ENCODE assay signal across 23 cellular contexts in the genomic region with DNA sequence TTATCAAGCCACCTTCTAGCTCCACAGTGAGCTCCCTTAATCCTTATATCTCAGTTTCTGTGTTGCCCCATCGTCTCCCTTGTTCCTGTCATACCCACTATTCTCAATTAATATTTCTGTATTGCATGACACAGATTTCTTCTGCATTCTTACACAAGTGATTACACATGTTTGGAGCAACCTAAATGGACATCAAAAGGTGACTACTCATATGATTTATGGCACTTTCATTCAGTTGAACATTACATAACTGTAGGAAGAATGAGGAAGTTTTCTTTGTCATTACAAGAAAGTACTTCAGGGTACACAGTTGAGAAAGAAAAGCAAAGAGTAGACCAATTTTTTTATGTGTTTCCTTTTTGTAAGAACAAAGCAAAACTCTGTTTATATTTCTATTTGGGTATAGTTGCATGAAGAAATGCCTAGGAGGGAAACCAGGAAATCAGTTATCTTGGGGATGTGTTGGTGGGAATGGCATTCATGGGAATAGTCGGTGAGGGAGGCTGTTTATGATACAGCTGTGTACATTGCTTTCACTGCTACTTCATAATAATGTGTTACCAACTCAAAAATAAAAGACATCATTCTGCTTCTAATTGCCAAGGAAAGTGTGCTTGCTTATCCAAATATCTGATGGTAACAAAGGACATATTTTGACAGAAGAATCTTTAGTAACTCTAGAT. TPM values are rescaled to one million over a fixed set of nuclear protein-coding genes. Genes with fewer than 3 reads are reported as not detected.
DNase-seq lines count a peak whose midpoint lies in the region; TF ChIP-seq lines count a peak whose summit lies in the region.
"Had no signal": no experiment of that assay in that cellular context is flagged by ENCODE, and none has a peak within 500 bp of the region (broad histone marks: within the 10 kb centered on the region; RNA-seq: fewer than 3 reads in every experiment).

No MANE protein-coding gene starts in this region.

- H3K4me3 ChIP-seq in NB4 (ENCODE audit: low read depth, low read length) (no peak overlapping the region), choroid plexus epithelial cell (ENCODE audit: low read depth, low read length) (no peak overlapping the region)
- H3K4me3 ChIP-seq: skin epidermis had no signal

- H3K27ac ChIP-seq in caudate nucleus (ENCODE audit: low read depth, low read length), result no peak overlapping the region
- H3K27ac ChIP-seq: KMS-11, skin epidermis had no signal

- TF ChIP-seq POLR2A in NB4 (IDR thresholded peaks at IDR 0.05; ENCODE audit: extremely low read depth, insufficient read length), result no peak

- TF ChIP-seq CTCF in NB4 (IDR thresholded peaks at IDR 0.05; ENCODE audit: low read depth, low read length) (no peak), choroid plexus epithelial cell (conservative IDR thresholded peaks at IDR 0.05; ENCODE audit: low read depth, low read length) (no peak)

- DNase-seq in ELR (ENCODE audit: low read depth), result peak; percentile 30
- peak; percentile 63 for DNase-seq in NB4 (ENCODE audit: low read depth)
- DNase-seq in choroid plexus epithelial cell (ENCODE audit: low read depth), result peak; percentile 9
- peak; percentile 61 for DNase-seq in renal cortical epithelial cell (ENCODE audit: low read depth)
- no peak for DNase-seq in NCI-H2227 treated with DMSO at 0.1 percent for 48 hours (lab: John Stamatoyannopoulos, UW)
- no peak for DNase-seq in caudate nucleus (lab: John Stamatoyannopoulos, UW)
- no peak for DNase-seq in NCI-H1092 treated with DMSO at 0.1 percent for 48 hours (lab: John Stamatoyannopoulos, UW)
- no peak for DNase-seq in NCI-H1436 (lab: John Stamatoyannopoulos, UW)
- DNase-seq: activated CD4-positive, alpha-beta T cell treated with anti-CD3 and anti-CD28 coated beads for 1 hour; activated CD8-positive, alpha-beta memory T cell treated with anti-CD3 and anti-CD28 coated beads, Interleukin-2, amount 50 U/mL, for 4 hours; activated naive CD4-positive, alpha-beta T cell treated with anti-CD3 and anti-CD28 coated beads, Interleukin-2, amount 10 ng/mL, durations not matched to agents 7 days and 5 days; DMS79 treated with DMSO at 0.1 percent for 48 hours; effector memory CD8-positive, alpha-beta T cell; NCI-H187 treated with DMSO at 0.1 percent for 48 hours; NCI-H526; RPMI8226 had no signal

RNA-seq across cellular contexts. Expression of a gene that starts 23.6 kb away (rescaled TPM):
- not detected in 2 replicates for total RNA-seq in renal cortical epithelial cell
- total RNA-seq: B cell; frontal cortex; omental fat pad; T-helper 2 cell treated with Interferon-gamma antibody and Interleukin-4, amounts not matched to agents 100 ng/mL and 5 ng/mL, for 36 hours; ureter had no signal

RNA-seq across cellular contexts. Expression of a gene that starts 51.3 kb away (rescaled TPM):
- total RNA-seq in renal cortical epithelial cell, result 0.15 TPM in 1 of 2 replicates, not detected in the other
- total RNA-seq: B cell; frontal cortex; T-helper 2 cell treated with Interferon-gamma antibody and Interleukin-4, amounts not matched to agents 100 ng/mL and 5 ng/mL, for 36 hours; ureter had no signal

Comparison
In these comparisons a context has a peak if more than half of its experiments do, and no peak if none do; other contexts are left out.
1. DNase-seq: peak in ELR (single experiment), NB4 (single experiment), choroid plexus epithelial cell (single experiment) and renal cortical epithelial cell (single experiment); none in NCI-H2227 treated with DMSO at 0.1 percent for 48 hours (single experiment), caudate nucleus (0 of 61), NCI-H1092 treated with DMSO at 0.1 percent for 48 hours (single experiment) and NCI-H1436 (single experiment).